22 cellular contexts compared by ENCODE assay signal in the genomic region with DNA sequence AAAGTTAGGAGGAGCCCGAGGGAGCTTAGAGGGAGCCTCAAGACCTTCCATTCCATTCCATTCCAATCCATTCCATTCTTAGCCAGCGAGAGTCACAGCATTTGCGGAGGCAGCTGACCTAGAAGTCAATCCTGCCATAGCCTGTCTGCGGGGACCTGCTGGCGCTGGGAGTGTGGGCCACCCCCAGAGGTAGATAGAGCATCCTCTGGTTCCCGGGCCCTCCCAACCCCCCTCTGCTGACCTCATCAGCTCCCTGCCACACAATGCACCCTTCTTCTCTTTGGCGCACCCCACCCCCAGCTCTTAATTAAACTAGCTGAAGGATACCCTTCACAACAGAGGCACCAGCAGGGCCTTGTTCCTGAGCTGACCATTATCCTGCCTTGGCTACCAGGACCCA.
DNase-seq lines count a peak whose midpoint lies in the region; ATAC-seq and TF ChIP-seq lines count a peak whose summit lies in the region.
"Had no signal": no experiment of that assay in that cellular context is flagged by ENCODE, and none has a peak within 500 bp of the region (broad histone marks: within the 10 kb centered on the region; RNA-seq: fewer than 3 reads in every experiment).

No MANE protein-coding gene starts in this region.

- peak overlapping the region; percentile 42 for H3K18ac ChIP-seq in neuronal stem cell (ENCODE audit: low read length)

- H3K27ac Mint-ChIP-seq in endodermal cell, result no peak overlapping the region
- H3K27ac Mint-ChIP-seq: CD8-positive, alpha-beta memory T cell had no signal

- TF ChIP-seq CTCF in endodermal cell (conservative IDR thresholded peaks at IDR 0.05), result no peak
- TF ChIP-seq CTCF in spleen (IDR thresholded peaks at IDR 0.05 in 8 of 11, conservative IDR thresholded peaks at IDR 0.05 in 3 of 11), result no peak
- TF ChIP-seq CTCF in left ventricle myocardium inferior (IDR thresholded peaks at IDR 0.05; ENCODE audit: borderline replicate concordance), result no peak

- no peak overlapping the region for H3K4me2 ChIP-seq in neuronal stem cell (ENCODE audit: insufficient read depth, low read length, poor library complexity, severe bottlenecking)

- H3K27me3 ChIP-seq in endodermal cell (ENCODE audit: control insufficient read depth, insufficient read depth, low read length, poor library complexity, severe bottlenecking) (no peaks in the 10 kb centered on the region), neuronal stem cell (ENCODE audit: control insufficient read depth in 3 of 3, insufficient read depth in 3 of 3, low read depth in 1 of 3, low read length in 3 of 3) (peaks cover 0 to 7% (median 0%) of the 10 kb centered on the region in 3 experiments), spleen (replicated peaks in 1 of 7) (no peaks in the 10 kb centered on the region), left ventricle myocardium inferior (ENCODE audit: low read depth) (no peaks in the 10 kb centered on the region)
- H3K27me3 ChIP-seq: Peyer's patch had no signal

- no peak overlapping the region for H2AFZ ChIP-seq in neuronal stem cell (ENCODE audit: low read length)

- H2BK120ac ChIP-seq in neuronal stem cell (ENCODE audit: low read depth, low read length), result no peak overlapping the region

- H3K79me1 ChIP-seq in neuronal stem cell (ENCODE audit: low read depth, low read length), result no peaks in the 10 kb centered on the region

- H3K27me3 Mint-ChIP-seq in endodermal cell (ENCODE audit: insufficient read depth), result peaks cover 11% of the 10 kb centered on the region

- no peaks in the 10 kb centered on the region for H3K36me3 Mint-ChIP-seq in endodermal cell (ENCODE audit: low read depth)
- H3K36me3 Mint-ChIP-seq: CD8-positive, alpha-beta memory T cell had no signal

- no peak overlapping the region for H4K8ac ChIP-seq in neuronal stem cell (ENCODE audit: low read depth, low read length)

- H3K4me1 ChIP-seq in endodermal cell (ENCODE audit: control insufficient read depth, insufficient read depth, low read length) (no peaks in the 10 kb centered on the region), neuronal stem cell (ENCODE audit: control insufficient read depth in 2 of 2, insufficient read depth in 1 of 2, low read depth in 1 of 2, low read length in 2 of 2) (peaks cover 30 to 31% of the 10 kb centered on the region in 2 donors), spleen (peaks cover 0 to 47% (median 14%) of the 10 kb centered on the region in 6 donors), left ventricle myocardium inferior (peaks cover 7% of the 10 kb centered on the region)

- no peak overlapping the region for H3K4ac ChIP-seq in neuronal stem cell (ENCODE audit: low read length)

- intact Hi-C loops in spleen (cut with DNase I; ENCODE audit: low total_unique reads) (no loop called here), left ventricle myocardium inferior (cut with micrococcal nuclease) (no loop called here), sciatic nerve (cut with DNase I) (no loop called here)

- no peak overlapping the region for H2AK5ac ChIP-seq in neuronal stem cell (ENCODE audit: low read depth, low read length)

- ATAC-seq in sciatic nerve, result no peak
- ATAC-seq: HCT116, Right ventricle myocardium inferior had no signal

- no peak overlapping the region for H2BK12ac ChIP-seq in neuronal stem cell (ENCODE audit: low read length)

- WGBS in endodermal cell (ENCODE audit: insufficient coverage in 1 of 2, insufficient read length in 1 of 2), 2 experiments, result 89 to 100% methylated on average over 2 to 7 of the region's 7 CpGs
- no CpG with 5 or more reads among the region's 7 CpGs for WGBS in neuronal stem cell (ENCODE audit: extremely low coverage in 2 of 2, insufficient read length in 2 of 2, insufficient replicate concordance in 1 of 2), 2 donors
- WGBS in spleen, 5 donors, result 84 to 90% (median 89%) methylated on average over 7 of the region's 7 CpGs

- H3K9me3 Mint-ChIP-seq in endodermal cell, result no peaks in the 10 kb centered on the region

- no peak overlapping the region for H3K14ac ChIP-seq in neuronal stem cell (ENCODE audit: low read length)

- no peak overlapping the region for H3K23ac ChIP-seq in neuronal stem cell (ENCODE audit: low read depth, low read length, poor library complexity)

- H3K36me3 ChIP-seq in endodermal cell (ENCODE audit: control insufficient read depth, insufficient read depth, low read length) (no peaks in the 10 kb centered on the region), neuronal stem cell (replicated peaks in 1 of 2; ENCODE audit: control insufficient read depth in 2 of 2, insufficient read depth in 2 of 2, low read length in 2 of 2) (no peaks in the 10 kb centered on the region), spleen (no peaks in the 10 kb centered on the region), left ventricle myocardium inferior (no peaks in the 10 kb centered on the region)
- H3K36me3 ChIP-seq: Peyer's patch had no signal

- H3K4me3 ChIP-seq in endodermal cell (ENCODE audit: low read length), result no peak overlapping the region
- H3K4me3 ChIP-seq in neuronal stem cell (ENCODE audit: low read length in 2 of 2), result no peak overlapping the region
- no peak overlapping the region for H3K4me3 ChIP-seq in spleen
- no peak overlapping the region for H3K4me3 ChIP-seq in left ventricle myocardium inferior
- H3K4me3 ChIP-seq: Peyer's patch had no signal

- peak; percentile 31 for DNase-seq in NCI-H1048 (lab: John Stamatoyannopoulos, UW)
- DNase-seq in endodermal cell, result no peak
- no peak for DNase-seq in neuronal stem cell (ENCODE audit: low spot score)
- peak; percentile 38 for DNase-seq in spleen
- DNase-seq in left ventricle myocardium inferior, result no peak
- no peak for DNase-seq in NCI-H2081 treated with DMSO at 0.1 percent for 48 hours (lab: John Stamatoyannopoulos, UW)
- DNase-seq in sciatic nerve (ENCODE audit: low spot score), result no peak
- DNase-seq in amniotic stem cell (lab: John Stamatoyannopoulos, UW), result no peak
- DNase-seq: AML-193; CD8-positive, alpha-beta memory T cell; GDM1; KBM-7; MM.1S; NCI-H1092; NCI-H1436; NCI-H2029; NCI-H2171 treated with DMSO at 0.1 percent for 48 hours; NCI-H446; Peyer's patch had no signal

- H3K9ac ChIP-seq in endodermal cell (ENCODE audit: extremely low read depth, low read length, poor library complexity, severe bottlenecking), result no peak overlapping the region
- H3K9ac ChIP-seq in neuronal stem cell (ENCODE audit: low read depth, low read length, poor library complexity), result no peak overlapping the region

- no peak overlapping the region for H4K91ac ChIP-seq in neuronal stem cell (ENCODE audit: low read depth, low read length, poor library complexity)

- no peak overlapping the region for H2BK5ac ChIP-seq in neuronal stem cell (ENCODE audit: low read length)

- no peak overlapping the region for H2BK15ac ChIP-seq in neuronal stem cell (ENCODE audit: low read length)

- H3K4me3 Mint-ChIP-seq in endodermal cell, result no peak overlapping the region
- H3K4me3 Mint-ChIP-seq: CD8-positive, alpha-beta memory T cell had no signal

- H3K4me1 Mint-ChIP-seq in endodermal cell, result peaks cover 5% of the 10 kb centered on the region
- H3K4me1 Mint-ChIP-seq: CD8-positive, alpha-beta memory T cell had no signal

- no peaks in the 10 kb centered on the region for H3K9me3 ChIP-seq in endodermal cell (ENCODE audit: control insufficient read depth, low read length)
- H3K9me3 ChIP-seq in neuronal stem cell (replicated peaks in 1 of 2; ENCODE audit: control insufficient read depth in 2 of 2, insufficient read depth in 1 of 2, low read depth in 1 of 2, low read length in 2 of 2), result no peaks in the 10 kb centered on the region
- H3K9me3 ChIP-seq in spleen, result no peaks in the 10 kb centered on the region
- no peaks in the 10 kb centered on the region for H3K9me3 ChIP-seq in left ventricle myocardium inferior (replicated peaks)
- H3K9me3 ChIP-seq: Peyer's patch had no signal

- H3K27ac ChIP-seq in endodermal cell (ENCODE audit: low read depth, low read length) (peak overlapping the region; percentile 30), neuronal stem cell (replicated peaks; ENCODE audit: low read length) (no peak overlapping the region), spleen (no peak overlapping the region), left ventricle myocardium inferior (replicated peaks) (no peak overlapping the region)
- H3K27ac ChIP-seq: C4-2B, Peyer's patch had no signal

- TF ChIP-seq POLR2A in spleen (IDR thresholded peaks at IDR 0.05), result no peak

Comparison
In these comparisons a context has a peak if more than half of its experiments do, and no peak if none do; other contexts are left out.
1. DNase-seq: peak in NCI-H1048 (single experiment) and spleen (single experiment); none in endodermal cell (single experiment), neuronal stem cell (single experiment), left ventricle myocardium inferior (single experiment), NCI-H2081 treated with DMSO at 0.1 percent for 48 hours (single experiment), sciatic nerve (single experiment) and amniotic stem cell (single experiment).